23 cellular contexts compared by ENCODE assay signal in the genomic region with DNA sequence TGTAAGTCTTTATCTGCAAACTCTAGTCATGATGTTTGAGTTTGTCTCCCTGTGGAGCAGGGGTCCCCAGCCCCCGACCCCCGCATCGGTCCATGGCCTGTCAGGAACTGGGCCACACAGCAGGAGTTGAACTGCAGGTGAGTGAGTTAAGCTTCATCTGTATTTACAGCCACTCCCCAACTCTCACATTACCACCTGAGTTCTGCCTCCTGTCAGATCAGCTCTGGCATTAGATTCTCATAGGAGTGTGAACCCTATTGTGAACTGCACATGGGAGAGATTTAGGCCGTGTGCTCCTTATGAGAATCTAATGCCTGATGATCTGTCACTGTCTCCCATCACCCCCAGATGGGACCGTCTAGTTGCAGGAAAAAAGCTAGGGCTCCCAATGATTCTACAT. TPM values are rescaled to one million over a fixed set of nuclear protein-coding genes. Genes with fewer than 3 reads are reported as not detected.
DNase-seq lines count a peak whose midpoint lies in the region; ATAC-seq and TF ChIP-seq lines count a peak whose summit lies in the region.
"Had no signal": no experiment of that assay in that cellular context is flagged by ENCODE, and none has a peak within 500 bp of the region (broad histone marks: within the 10 kb centered on the region; RNA-seq: fewer than 3 reads in every experiment).

No MANE protein-coding gene starts in this region.

- H3K27ac Mint-ChIP-seq in H9 (peak overlapping the region in 2 of 3 experiments; percentile 49; a peak in 1 of 7 replicates), type B pancreatic cell (peak overlapping the region; percentile 51), immature natural killer cell (no peak overlapping the region)
- H3K27ac Mint-ChIP-seq: CD4-positive, CD25-positive, alpha-beta regulatory T cell had no signal

- H3K56ac ChIP-seq in H9 (ENCODE audit: insufficient read length, low read depth, low read length) (no peak overlapping the region), IMR-90 (ENCODE audit: extremely low read depth, insufficient read depth, low read length) (no peak overlapping the region)

- H2BK12ac ChIP-seq in H9 (ENCODE audit: insufficient read length, low read depth, low read length) = no peak overlapping the region

- dilution Hi-C loops in IMR-90 (cut with HindIII; ENCODE audit: low sequenced_read_pairs, unreplicated experiment) = no loop called here

- H3K4me3 ChIP-seq in IMR-90 (ENCODE audit: insufficient read depth, low read depth, low read length) = no peak overlapping the region
- H3K4me3 ChIP-seq: BLaER1 had no signal

- H3T11ph ChIP-seq in H9 (ENCODE audit: low read length) = no peak overlapping the region

- H2BK20ac ChIP-seq in H9 (ENCODE audit: low read depth, low read length, poor library complexity, severe bottlenecking) = no peak overlapping the region
- H2BK20ac ChIP-seq in IMR-90 (ENCODE audit: low read depth, low read length) = no peak overlapping the region

- H3K9me3 Mint-ChIP-seq in H9 = peaks cover 29 to 34% of the 10 kb centered on the region in 2 experiments
- peaks cover 4% of the 10 kb centered on the region for H3K9me3 Mint-ChIP-seq in type B pancreatic cell
- no peaks in the 10 kb centered on the region for H3K9me3 Mint-ChIP-seq in immature natural killer cell
- H3K9me3 Mint-ChIP-seq: CD14-positive monocyte; CD4-positive, alpha-beta memory T cell; CD4-positive, CD25-positive, alpha-beta regulatory T cell; CD8-positive, alpha-beta memory T cell had no signal

- peaks cover 11% of the 10 kb centered on the region for H3K9me3 ChIP-seq in H9 (ENCODE audit: control insufficient read depth, low read depth, low read length)
- no peaks in the 10 kb centered on the region for H3K9me3 ChIP-seq in IMR-90 (ENCODE audit: control insufficient read depth, insufficient read depth, low read length)
- H3K9me3 ChIP-seq: BE2C, BLaER1 had no signal

- intact Hi-C loops in IMR-90 (cut with micrococcal nuclease) = no loop called here

- H4K5ac ChIP-seq in H9 (ENCODE audit: insufficient read length, low read depth, low read length) (no peak overlapping the region), IMR-90 (ENCODE audit: low read depth, low read length) (no peak overlapping the region)

- no peak overlapping the region for H4K91ac ChIP-seq in H9 (ENCODE audit: insufficient read length, low read depth, low read length)
- H4K91ac ChIP-seq in IMR-90 (ENCODE audit: insufficient read depth, low read depth, low read length) = no peak overlapping the region

- BruUV-seq in IMR-90 (replicated peaks; lab: Mats Ljungman, UMichigan) = no TSS peak

- no peak overlapping the region for H3K9ac ChIP-seq in H9 (ENCODE audit: extremely low read depth, insufficient read length, low read length)
- no peak overlapping the region for H3K9ac ChIP-seq in IMR-90 (ENCODE audit: low read depth, low read length)
- H3K9ac ChIP-seq: BLaER1 had no signal

- TF ChIP-seq POLR2A in IMR-90 (IDR thresholded peaks at IDR 0.05; ENCODE audit: low read depth, low read length) = no peak

- H4K20me1 ChIP-seq in H9 (ENCODE audit: control insufficient read depth, insufficient read depth, insufficient read length) = no peaks in the 10 kb centered on the region
- H4K20me1 ChIP-seq in IMR-90 (ENCODE audit: insufficient read depth, low read length) = peaks cover 4% of the 10 kb centered on the region; the same call in 1 of the 2 replicates

- H3K23ac ChIP-seq in H9 (ENCODE audit: insufficient read length, low read depth, low read length) = no peak overlapping the region
- no peak overlapping the region for H3K23ac ChIP-seq in IMR-90 (ENCODE audit: low read depth, low read length)

- POLR2A ChIA-PET in IMR-90 (lab: Charles Lee; ENCODE audit: unreplicated experiment) = no interaction called here

- no peak for TF ChIP-seq CTCF in H9 (conservative IDR thresholded peaks at IDR 0.05)
- no peak for TF ChIP-seq CTCF in IMR-90 (conservative IDR thresholded peaks at IDR 0.05; ENCODE audit: low read depth, low read length)
- TF ChIP-seq CTCF in type B pancreatic cell (conservative IDR thresholded peaks at IDR 0.05) = no peak

- H3K79me2 ChIP-seq in H9 (ENCODE audit: insufficient read depth, low read length) = peaks cover 30% of the 10 kb centered on the region; the same call in 1 of the 2 replicates

- H2BK5ac ChIP-seq in H9 (ENCODE audit: insufficient read length, low read length) (no peak overlapping the region), IMR-90 (ENCODE audit: low read depth, low read length, poor library complexity, severe bottlenecking) (no peak overlapping the region)

- H3K23me2 ChIP-seq in H9 (ENCODE audit: insufficient read length, low read depth, low read length, poor library complexity, severe bottlenecking) = no peaks in the 10 kb centered on the region

- no peak for TF ChIP-seq RAD21 in IMR-90 (IDR thresholded peaks at IDR 0.05; ENCODE audit: low read length)

- H3K36me3 ChIP-seq in IMR-90 (ENCODE audit: control insufficient read depth, insufficient read depth, low read length) = no peaks in the 10 kb centered on the region
- H3K36me3 ChIP-seq: BE2C had no signal

- no peak overlapping the region for H2BK120ac ChIP-seq in H9 (ENCODE audit: low read depth, low read length, poor library complexity, severe bottlenecking)
- H2BK120ac ChIP-seq in IMR-90 (ENCODE audit: low read depth, low read length) = no peak overlapping the region

- peak overlapping the region; percentile 72 for H2AK9ac ChIP-seq in IMR-90 (replicated peaks; ENCODE audit: low read depth, low read length, poor library complexity)

- H2BK15ac ChIP-seq in H9 (ENCODE audit: low read depth, low read length) (0 out of 2 replicates have a peak overlapping the region, but pooled peaks have one; percentile 77), IMR-90 (ENCODE audit: low read depth, low read length) (no peak overlapping the region)

- peaks cover 38 to 45% (median 38%) of the 10 kb centered on the region in 3 experiments for H3K36me3 Mint-ChIP-seq in H9 (ENCODE audit: insufficient read depth in 1 of 3, low read depth in 3 of 3)
- H3K36me3 Mint-ChIP-seq in type B pancreatic cell = peaks cover 28% of the 10 kb centered on the region
- peaks cover 0 to 12% (median 7%) of the 10 kb centered on the region in 3 donors for H3K36me3 Mint-ChIP-seq in immature natural killer cell

- H3K14ac ChIP-seq in H9 (ENCODE audit: insufficient read depth, low read length) (no peak overlapping the region), IMR-90 (replicated peaks; ENCODE audit: low read depth, low read length) (no peak overlapping the region)

- ATAC-seq in IMR-90 (ENCODE audit: low read depth) (no peak), HG02938 (IDR thresholded peaks at IDR 0.05; ENCODE audit: unreplicated experiment) (no peak)

- H2AK5ac ChIP-seq in H9 (ENCODE audit: insufficient read length, low read length) (no peak overlapping the region), IMR-90 (ENCODE audit: low read depth, low read length) (no peak overlapping the region)

- H3K27me3 ChIP-seq in H9 (ENCODE audit: insufficient read depth, low read length) (no peaks in the 10 kb centered on the region), IMR-90 (ENCODE audit: control insufficient read depth, insufficient read depth, low read length) (no peaks in the 10 kb centered on the region)
- H3K27me3 ChIP-seq: BE2C, BLaER1 had no signal

- no peak overlapping the region for H3K27ac ChIP-seq in H9 (ENCODE audit: insufficient read length, low read depth, low read length)
- H3K27ac ChIP-seq in IMR-90 (ENCODE audit: insufficient read depth, low read length) = no peak overlapping the region
- H3K27ac ChIP-seq: BLaER1 had no signal

- DNase-seq in H9 = no peak
- DNase-seq in IMR-90 = no peak
- no peak for DNase-seq in type B pancreatic cell (ENCODE audit: extremely low spot score, unreplicated experiment)
- DNase-seq in immature natural killer cell = no peak
- no peak for DNase-seq in NCI-H1930 (lab: John Stamatoyannopoulos, UW)
- DNase-seq: 8988T; ACHN; BE2C; C1 segment of cervical spinal cord; CD4-positive, alpha-beta memory T cell; CD4-positive, CD25-positive, alpha-beta regulatory T cell; CD8-positive, alpha-beta memory T cell; COR-L47; DMS 273 treated with DMSO at 0.1 percent for 48 hours; DMS153; DMS53; DMS79; DND-41; EL; GDM1 had no signal

- WGBS in H9 (ENCODE audit: extremely low coverage, insufficient read length, low lambda C conversion rate) = no CpG with 5 or more reads among the region's 5 CpGs
- WGBS in IMR-90 (ENCODE audit: extremely low coverage in 2 of 2, insufficient read length in 1 of 2), 2 experiments = no CpG with 5 or more reads among the region's 5 CpGs

- H3K79me1 ChIP-seq in H9 (ENCODE audit: insufficient read depth, low read depth, low read length, poor library complexity, severe bottlenecking) (no peaks in the 10 kb centered on the region), IMR-90 (ENCODE audit: low read depth in 1 of 2, low read length in 2 of 2) (peaks cover 25 to 47% of the 10 kb centered on the region in 2 experiments)

- CTCF ChIA-PET in IMR-90 (lab: Yijun Ruan, JAX) = no interaction called here

- H2AFZ ChIP-seq in H9 (ENCODE audit: low read length) = no peak overlapping the region
- H2AFZ ChIP-seq in IMR-90 (replicated peaks; ENCODE audit: low read length, poor library complexity) = no peak overlapping the region

- H3K27me3 Mint-ChIP-seq in H9 (ENCODE audit: low read depth) (no peaks in the 10 kb centered on the region), type B pancreatic cell (no peaks in the 10 kb centered on the region), immature natural killer cell (ENCODE audit: low read depth in 3 of 3) (peaks cover 0 to 2% (median 0%) of the 10 kb centered on the region in 3 donors)
- H3K27me3 Mint-ChIP-seq: CD4-positive, alpha-beta memory T cell; CD4-positive, CD25-positive, alpha-beta regulatory T cell; CD8-positive, alpha-beta memory T cell had no signal

- H4K8ac ChIP-seq in H9 (replicated peaks; ENCODE audit: insufficient read length, low read depth, low read length) = no peak overlapping the region
- no peak overlapping the region for H4K8ac ChIP-seq in IMR-90 (ENCODE audit: low read depth in 2 of 2, low read length in 2 of 2)

- H3K18ac ChIP-seq in H9 (ENCODE audit: insufficient read length, low read depth, low read length) (no peak overlapping the region), IMR-90 (ENCODE audit: low read depth, low read length) (no peak overlapping the region)

- no peak overlapping the region for H3K4ac ChIP-seq in H9 (ENCODE audit: low read depth, low read length)
- H3K4ac ChIP-seq in IMR-90 (ENCODE audit: low read depth, low read length) = no peak overlapping the region

- H3K4me3 Mint-ChIP-seq in H9 = no peak overlapping the region
- no peak overlapping the region for H3K4me3 Mint-ChIP-seq in type B pancreatic cell
- no peak overlapping the region for H3K4me3 Mint-ChIP-seq in immature natural killer cell
- H3K4me3 Mint-ChIP-seq: CD14-positive monocyte; CD4-positive, alpha-beta memory T cell; CD4-positive, CD25-positive, alpha-beta regulatory T cell; CD8-positive, alpha-beta memory T cell had no signal

- no peak overlapping the region for H3K4me2 ChIP-seq in H9 (ENCODE audit: insufficient read depth, insufficient read length, low read length)
- H3K4me2 ChIP-seq in IMR-90 (ENCODE audit: low read depth, low read length) = no peak overlapping the region
- H3K4me2 ChIP-seq: BLaER1 had no signal

- H3K4me1 Mint-ChIP-seq in H9 = peaks cover 47 to 61% of the 10 kb centered on the region in 2 experiments
- H3K4me1 Mint-ChIP-seq in type B pancreatic cell (ENCODE audit: unreplicated experiment) = peaks cover 35% of the 10 kb centered on the region
- H3K4me1 Mint-ChIP-seq in immature natural killer cell = peaks cover 6 to 40% of the 10 kb centered on the region in 2 donors

- H3K4me1 ChIP-seq in H9 (ENCODE audit: insufficient read depth, low read length) (peaks cover 4% of the 10 kb centered on the region; the same call in 1 of the 2 replicates), IMR-90 (ENCODE audit: control insufficient read depth, insufficient read depth, low read length) (peaks cover 2% of the 10 kb centered on the region)
- H3K4me1 ChIP-seq: BE2C had no signal

- H3K9me1 ChIP-seq in IMR-90 (ENCODE audit: insufficient read depth, low read length) = 0 out of 2 replicates have a peak, but pooled peaks cover 3% of the 10 kb centered on the region

- in situ Hi-C loops in IMR-90 (cut with MboI; ENCODE audit: low sequenced_read_pairs) = no loop called here

RNA-seq across cellular contexts. Expression of a gene that starts 7.0 kb away (rescaled TPM):
- total RNA-seq in H9 (2021) = 14.1 and 14.4 TPM in 2 replicates
- total RNA-seq in IMR-90 (2012; rRNA removed) = 4.3 and 10.6 TPM in 2 replicates
- 8.2 and 8.4 TPM in 2 replicates for polyA plus RNA-seq in IMR-90 (2012; rRNA removed)
- polyA plus RNA-seq in IMR-90 (2012; cell fraction: cytosol; rRNA removed) = 2.8 and 5.5 TPM in 2 replicates
- 1.8 and 5.9 TPM in 2 replicates for polyA plus RNA-seq in IMR-90 (2012; cell fraction: nucleus; rRNA removed; ENCODE audit: low replicate concordance)
- total RNA-seq in type B pancreatic cell (ENCODE audit: low replicate concordance) = 11.4 and 17.9 TPM in 2 replicates
- polyA plus RNA-seq in immature natural killer cell = 10 to 100 TPM; 10.9 to 16.0 (median 12.3) TPM

RNA-seq across cellular contexts. Expression of a gene that starts 7.4 kb away (rescaled TPM):
- total RNA-seq in H9 (2021) = 67.6 and 70.2 TPM in 2 replicates
- total RNA-seq in IMR-90 (2012; rRNA removed) = 16.8 and 24.2 TPM in 2 replicates
- polyA plus RNA-seq in IMR-90 (2012; rRNA removed) = 5.3 and 7.5 TPM in 2 replicates
- 2.4 and 3.0 TPM in 2 replicates for polyA plus RNA-seq in IMR-90 (2012; cell fraction: cytosol; rRNA removed)
- polyA plus RNA-seq in IMR-90 (2012; cell fraction: nucleus; rRNA removed; ENCODE audit: low replicate concordance) = 1.6 and 5.7 TPM in 2 replicates
- 35.7 and 38.3 TPM in 2 replicates for total RNA-seq in type B pancreatic cell (ENCODE audit: low replicate concordance)
- polyA plus RNA-seq in immature natural killer cell = 10 to 100 TPM; 38.8 to 45.2 (median 39.5) TPM

Comparison
In these comparisons a context has a peak if more than half of its experiments do, and no peak if none do; other contexts are left out.
1. H3K27ac Mint-ChIP-seq: peak in H9 (2 of 3) and type B pancreatic cell (single experiment); none in immature natural killer cell (0 of 6).